ENCODE assay signal across 1 cellular context in the genomic region with DNA sequence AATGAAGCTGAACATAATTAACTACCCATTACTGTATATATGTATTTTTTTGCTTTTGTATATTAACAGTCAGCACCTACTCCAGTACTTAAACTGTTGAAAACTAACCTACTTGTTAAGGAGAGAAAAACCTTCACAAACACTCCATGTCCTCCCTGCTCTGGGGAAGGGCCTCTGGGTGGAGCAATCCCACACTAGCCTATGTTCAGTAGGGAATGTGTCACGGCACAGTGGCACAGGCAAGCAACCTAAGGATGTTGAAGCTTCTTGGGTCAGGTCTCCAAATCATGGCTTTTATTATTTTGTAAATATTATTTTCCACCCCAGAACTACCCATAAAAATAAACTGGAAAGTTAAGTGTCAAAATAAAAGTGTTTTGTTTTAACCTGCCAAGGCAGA.
A peak's percentile ranks its signal among the peaks of the same experiment; 100 is the strongest.
TF ChIP-seq lines count a peak whose summit lies in the region.

No MANE protein-coding gene starts in this region.

TF ChIP-seq in K562, 482 proteins besides CTCF, POLR2A, EP300 and RAD21:
- TF ChIP-seq, protein P1, sequence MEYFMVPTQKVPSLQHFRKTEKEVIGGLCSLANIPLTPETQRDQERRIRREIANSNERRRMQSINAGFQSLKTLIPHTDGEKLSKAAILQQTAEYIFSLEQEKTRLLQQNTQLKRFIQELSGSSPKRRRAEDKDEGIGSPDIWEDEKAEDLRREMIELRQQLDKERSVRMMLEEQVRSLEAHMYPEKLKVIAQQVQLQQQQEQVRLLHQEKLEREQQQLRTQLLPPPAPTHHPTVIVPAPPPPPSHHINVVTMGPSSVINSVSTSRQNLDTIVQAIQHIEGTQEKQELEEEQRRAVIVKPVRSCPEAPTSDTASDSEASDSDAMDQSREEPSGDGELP (CRISPR knock-in tag; IDR thresholded peaks at IDR 0.05; ENCODE audit: borderline replicate concordance), result no peak
- TF ChIP-seq EGR1 (conservative IDR thresholded peaks at IDR 0.05) (no peak), SMARCA4 (IDR thresholded peaks at IDR 0.05) (0 out of 2 replicates have a peak, but pooled peaks have one; percentile 20), PML (IDR thresholded peaks at IDR 0.05; ENCODE audit: low read length) (peak; percentile 29; the same call in 1 of the 2 replicates), RCOR1 (IDR thresholded peaks at IDR 0.05; ENCODE audit: borderline replicate concordance in 1 of 2, low read depth in 2 of 2, low read length in 2 of 2) (no peak), MEIS2 (IDR thresholded peaks at IDR 0.05; ENCODE audit: partially characterized antibody) (no peak)
- TF ChIP-seq, protein P2, sequence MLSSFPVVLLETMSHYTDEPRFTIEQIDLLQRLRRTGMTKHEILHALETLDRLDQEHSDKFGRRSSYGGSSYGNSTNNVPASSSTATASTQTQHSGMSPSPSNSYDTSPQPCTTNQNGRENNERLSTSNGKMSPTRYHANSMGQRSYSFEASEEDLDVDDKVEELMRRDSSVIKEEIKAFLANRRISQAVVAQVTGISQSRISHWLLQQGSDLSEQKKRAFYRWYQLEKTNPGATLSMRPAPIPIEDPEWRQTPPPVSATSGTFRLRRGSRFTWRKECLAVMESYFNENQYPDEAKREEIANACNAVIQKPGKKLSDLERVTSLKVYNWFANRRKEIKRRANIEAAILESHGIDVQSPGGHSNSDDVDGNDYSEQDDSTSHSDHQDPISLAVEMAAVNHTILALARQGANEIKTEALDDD (IDR thresholded peaks at IDR 0.05), result 0 out of 2 replicates have a peak, but pooled peaks have one; percentile 37
TF ChIP-seq in K562: peak in this region for 3.
